Comparison of ENCODE assay signal across 1 cellular context in the genomic region with DNA sequence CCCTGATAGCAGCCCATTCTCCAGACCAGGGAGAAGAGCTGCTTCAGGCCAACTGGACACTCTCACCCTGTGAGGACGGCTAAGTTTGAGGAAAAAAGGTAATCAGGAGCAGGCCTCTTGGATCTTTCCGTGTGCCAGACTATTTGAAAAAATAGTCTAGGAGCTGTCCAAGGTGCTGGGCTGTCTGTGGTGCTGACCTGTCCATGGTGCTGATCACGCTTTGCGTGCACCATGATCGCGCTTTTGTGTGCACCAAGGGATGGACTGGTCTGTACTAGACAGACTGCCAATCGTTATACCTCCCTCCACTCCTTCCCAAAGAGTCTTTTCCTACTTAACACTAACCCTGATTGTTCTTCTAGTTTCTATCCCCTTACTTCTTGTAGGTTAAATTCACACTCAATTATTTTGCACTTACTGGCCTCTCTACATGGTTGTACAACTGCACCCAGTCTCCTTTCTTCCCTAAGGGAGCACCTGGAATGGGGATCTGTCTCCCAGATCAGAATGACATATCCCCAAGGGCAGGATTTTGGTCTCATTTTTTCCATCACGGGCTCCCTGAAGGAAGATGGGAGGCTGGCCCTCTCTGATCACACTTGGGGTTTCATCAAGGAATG.
TF ChIP-seq lines count a peak whose summit lies in the region.

No MANE protein-coding gene starts in this region.

TF ChIP-seq in HepG2, 621 proteins besides CTCF, POLR2A, EP300 and RAD21 (continued from another document and continues in another):
- TF ChIP-seq, protein P1, sequence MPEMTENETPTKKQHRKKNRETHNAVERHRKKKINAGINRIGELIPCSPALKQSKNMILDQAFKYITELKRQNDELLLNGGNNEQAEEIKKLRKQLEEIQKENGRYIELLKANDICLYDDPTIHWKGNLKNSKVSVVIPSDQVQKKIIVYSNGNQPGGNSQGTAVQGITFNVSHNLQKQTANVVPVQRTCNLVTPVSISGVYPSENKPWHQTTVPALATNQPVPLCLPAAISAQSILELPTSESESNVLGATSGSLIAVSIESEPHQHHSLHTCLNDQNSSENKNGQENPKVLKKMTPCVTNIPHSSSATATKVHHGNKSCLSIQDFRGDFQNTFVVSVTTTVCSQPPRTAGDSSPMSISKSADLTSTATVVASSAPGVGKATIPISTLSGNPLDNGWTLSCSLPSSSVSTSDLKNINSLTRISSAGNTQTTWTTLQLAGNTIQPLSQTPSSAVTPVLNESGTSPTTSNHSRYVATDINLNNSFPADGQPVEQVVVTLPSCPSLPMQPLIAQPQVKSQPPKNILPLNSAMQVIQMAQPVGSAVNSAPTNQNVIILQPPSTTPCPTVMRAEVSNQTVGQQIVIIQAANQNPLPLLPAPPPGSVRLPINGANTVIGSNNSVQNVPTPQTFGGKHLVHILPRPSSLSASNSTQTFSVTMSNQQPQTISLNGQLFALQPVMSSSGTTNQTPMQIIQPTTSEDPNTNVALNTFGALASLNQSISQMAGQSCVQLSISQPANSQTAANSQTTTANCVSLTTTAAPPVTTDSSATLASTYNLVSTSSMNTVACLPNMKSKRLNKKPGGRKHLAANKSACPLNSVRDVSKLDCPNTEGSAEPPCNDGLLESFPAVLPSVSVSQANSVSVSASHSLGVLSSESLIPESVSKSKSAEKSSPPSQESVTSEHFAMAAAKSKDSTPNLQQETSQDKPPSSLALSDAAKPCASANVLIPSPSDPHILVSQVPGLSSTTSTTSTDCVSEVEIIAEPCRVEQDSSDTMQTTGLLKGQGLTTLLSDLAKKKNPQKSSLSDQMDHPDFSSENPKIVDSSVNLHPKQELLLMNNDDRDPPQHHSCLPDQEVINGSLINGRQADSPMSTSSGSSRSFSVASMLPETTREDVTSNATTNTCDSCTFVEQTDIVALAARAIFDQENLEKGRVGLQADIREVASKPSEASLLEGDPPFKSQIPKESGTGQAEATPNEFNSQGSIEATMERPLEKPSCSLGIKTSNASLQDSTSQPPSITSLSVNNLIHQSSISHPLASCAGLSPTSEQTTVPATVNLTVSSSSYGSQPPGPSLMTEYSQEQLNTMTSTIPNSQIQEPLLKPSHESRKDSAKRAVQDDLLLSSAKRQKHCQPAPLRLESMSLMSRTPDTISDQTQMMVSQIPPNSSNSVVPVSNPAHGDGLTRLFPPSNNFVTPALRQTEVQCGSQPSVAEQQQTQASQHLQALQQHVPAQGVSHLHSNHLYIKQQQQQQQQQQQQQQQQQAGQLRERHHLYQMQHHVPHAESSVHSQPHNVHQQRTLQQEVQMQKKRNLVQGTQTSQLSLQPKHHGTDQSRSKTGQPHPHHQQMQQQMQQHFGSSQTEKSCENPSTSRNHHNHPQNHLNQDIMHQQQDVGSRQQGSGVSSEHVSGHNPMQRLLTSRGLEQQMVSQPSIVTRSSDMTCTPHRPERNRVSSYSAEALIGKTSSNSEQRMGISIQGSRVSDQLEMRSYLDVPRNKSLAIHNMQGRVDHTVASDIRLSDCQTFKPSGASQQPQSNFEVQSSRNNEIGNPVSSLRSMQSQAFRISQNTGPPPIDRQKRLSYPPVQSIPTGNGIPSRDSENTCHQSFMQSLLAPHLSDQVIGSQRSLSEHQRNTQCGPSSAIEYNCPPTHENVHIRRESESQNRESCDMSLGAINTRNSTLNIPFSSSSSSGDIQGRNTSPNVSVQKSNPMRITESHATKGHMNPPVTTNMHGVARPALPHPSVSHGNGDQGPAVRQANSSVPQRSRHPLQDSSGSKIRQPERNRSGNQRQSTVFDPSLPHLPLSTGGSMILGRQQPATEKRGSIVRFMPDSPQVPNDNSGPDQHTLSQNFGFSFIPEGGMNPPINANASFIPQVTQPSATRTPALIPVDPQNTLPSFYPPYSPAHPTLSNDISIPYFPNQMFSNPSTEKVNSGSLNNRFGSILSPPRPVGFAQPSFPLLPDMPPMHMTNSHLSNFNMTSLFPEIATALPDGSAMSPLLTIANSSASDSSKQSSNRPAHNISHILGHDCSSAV (CRISPR knock-in tag; IDR thresholded peaks at IDR 0.05; ENCODE audit: borderline replicate concordance), result peak; percentile 97
- peak; percentile 99 for TF ChIP-seq ZNF660 (CRISPR knock-in tag; IDR thresholded peaks at IDR 0.05; ENCODE audit: borderline replicate concordance, low read depth)
- TF ChIP-seq, protein P2, sequence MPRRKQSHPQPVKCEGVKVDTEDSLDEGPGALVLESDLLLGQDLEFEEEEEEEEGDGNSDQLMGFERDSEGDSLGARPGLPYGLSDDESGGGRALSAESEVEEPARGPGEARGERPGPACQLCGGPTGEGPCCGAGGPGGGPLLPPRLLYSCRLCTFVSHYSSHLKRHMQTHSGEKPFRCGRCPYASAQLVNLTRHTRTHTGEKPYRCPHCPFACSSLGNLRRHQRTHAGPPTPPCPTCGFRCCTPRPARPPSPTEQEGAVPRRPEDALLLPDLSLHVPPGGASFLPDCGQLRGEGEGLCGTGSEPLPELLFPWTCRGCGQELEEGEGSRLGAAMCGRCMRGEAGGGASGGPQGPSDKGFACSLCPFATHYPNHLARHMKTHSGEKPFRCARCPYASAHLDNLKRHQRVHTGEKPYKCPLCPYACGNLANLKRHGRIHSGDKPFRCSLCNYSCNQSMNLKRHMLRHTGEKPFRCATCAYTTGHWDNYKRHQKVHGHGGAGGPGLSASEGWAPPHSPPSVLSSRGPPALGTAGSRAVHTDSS (CRISPR knock-in tag; conservative IDR thresholded peaks at IDR 0.05), result no peak
- TF ChIP-seq ZNF788 (CRISPR knock-in tag; IDR thresholded peaks at IDR 0.05; ENCODE audit: borderline replicate concordance), result peak; percentile 98
- TF ChIP-seq ZNF451 (CRISPR knock-in tag; IDR thresholded peaks at IDR 0.05), result peak; percentile 100
- peak; percentile 100 for TF ChIP-seq ATAD3A (CRISPR knock-in tag; IDR thresholded peaks at IDR 0.05)
- peak; percentile 100 for TF ChIP-seq ZNF790 (CRISPR knock-in tag; IDR thresholded peaks at IDR 0.05; ENCODE audit: borderline replicate concordance)
- TF ChIP-seq, protein P3, sequence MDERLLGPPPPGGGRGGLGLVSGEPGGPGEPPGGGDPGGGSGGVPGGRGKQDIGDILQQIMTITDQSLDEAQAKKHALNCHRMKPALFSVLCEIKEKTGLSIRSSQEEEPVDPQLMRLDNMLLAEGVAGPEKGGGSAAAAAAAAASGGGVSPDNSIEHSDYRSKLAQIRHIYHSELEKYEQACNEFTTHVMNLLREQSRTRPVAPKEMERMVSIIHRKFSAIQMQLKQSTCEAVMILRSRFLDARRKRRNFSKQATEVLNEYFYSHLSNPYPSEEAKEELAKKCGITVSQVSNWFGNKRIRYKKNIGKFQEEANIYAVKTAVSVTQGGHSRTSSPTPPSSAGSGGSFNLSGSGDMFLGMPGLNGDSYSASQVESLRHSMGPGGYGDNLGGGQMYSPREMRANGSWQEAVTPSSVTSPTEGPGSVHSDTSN (CRISPR knock-in tag; IDR thresholded peaks at IDR 0.05), result peak; percentile 58
- TF ChIP-seq ZIK1 (CRISPR knock-in tag; IDR thresholded peaks at IDR 0.05; ENCODE audit: borderline replicate concordance, low read depth), result peak; percentile 100
- peak; percentile 98 for TF ChIP-seq RFXANK (CRISPR knock-in tag; IDR thresholded peaks at IDR 0.05)
- no peak for TF ChIP-seq PLRG1 (conservative IDR thresholded peaks at IDR 0.05)
- TF ChIP-seq PRMT3 (CRISPR knock-in tag; IDR thresholded peaks at IDR 0.05; ENCODE audit: borderline replicate concordance, low read depth), result peak; percentile 100
- TF ChIP-seq RCOR2 (CRISPR knock-in tag; IDR thresholded peaks at IDR 0.05), result peak; percentile 88
- TF ChIP-seq ERF (CRISPR knock-in tag; IDR thresholded peaks at IDR 0.05), result peak; percentile 100
- peak; percentile 100 for TF ChIP-seq BORCS8-MEF2B (CRISPR knock-in tag; IDR thresholded peaks at IDR 0.05)
- peak; percentile 99 for TF ChIP-seq ZNF205 (CRISPR knock-in tag; IDR thresholded peaks at IDR 0.05)
- TF ChIP-seq HOXA7 (CRISPR knock-in tag; IDR thresholded peaks at IDR 0.05), result peak; percentile 99
- TF ChIP-seq, protein P4, sequence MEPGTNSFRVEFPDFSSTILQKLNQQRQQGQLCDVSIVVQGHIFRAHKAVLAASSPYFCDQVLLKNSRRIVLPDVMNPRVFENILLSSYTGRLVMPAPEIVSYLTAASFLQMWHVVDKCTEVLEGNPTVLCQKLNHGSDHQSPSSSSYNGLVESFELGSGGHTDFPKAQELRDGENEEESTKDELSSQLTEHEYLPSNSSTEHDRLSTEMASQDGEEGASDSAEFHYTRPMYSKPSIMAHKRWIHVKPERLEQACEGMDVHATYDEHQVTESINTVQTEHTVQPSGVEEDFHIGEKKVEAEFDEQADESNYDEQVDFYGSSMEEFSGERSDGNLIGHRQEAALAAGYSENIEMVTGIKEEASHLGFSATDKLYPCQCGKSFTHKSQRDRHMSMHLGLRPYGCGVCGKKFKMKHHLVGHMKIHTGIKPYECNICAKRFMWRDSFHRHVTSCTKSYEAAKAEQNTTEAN (CRISPR knock-in tag; conservative IDR thresholded peaks at IDR 0.05), result peak; percentile 99
- TF ChIP-seq JUNB (CRISPR knock-in tag; IDR thresholded peaks at IDR 0.05; ENCODE audit: borderline replicate concordance), result peak; percentile 98
- TF ChIP-seq, protein P5, sequence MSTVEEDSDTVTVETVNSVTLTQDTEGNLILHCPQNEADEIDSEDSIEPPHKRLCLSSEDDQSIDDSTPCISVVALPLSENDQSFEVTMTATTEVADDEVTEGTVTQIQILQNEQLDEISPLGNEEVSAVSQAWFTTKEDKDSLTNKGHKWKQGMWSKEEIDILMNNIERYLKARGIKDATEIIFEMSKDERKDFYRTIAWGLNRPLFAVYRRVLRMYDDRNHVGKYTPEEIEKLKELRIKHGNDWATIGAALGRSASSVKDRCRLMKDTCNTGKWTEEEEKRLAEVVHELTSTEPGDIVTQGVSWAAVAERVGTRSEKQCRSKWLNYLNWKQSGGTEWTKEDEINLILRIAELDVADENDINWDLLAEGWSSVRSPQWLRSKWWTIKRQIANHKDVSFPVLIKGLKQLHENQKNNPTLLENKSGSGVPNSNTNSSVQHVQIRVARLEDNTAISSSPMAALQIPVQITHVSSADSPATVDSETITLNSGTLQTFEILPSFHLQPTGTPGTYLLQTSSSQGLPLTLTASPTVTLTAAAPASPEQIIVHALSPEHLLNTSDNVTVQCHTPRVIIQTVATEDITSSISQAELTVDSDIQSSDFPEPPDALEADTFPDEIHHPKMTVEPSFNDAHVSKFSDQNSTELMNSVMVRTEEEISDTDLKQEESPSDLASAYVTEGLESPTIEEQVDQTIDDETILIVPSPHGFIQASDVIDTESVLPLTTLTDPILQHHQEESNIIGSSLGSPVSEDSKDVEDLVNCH (CRISPR knock-in tag; IDR thresholded peaks at IDR 0.05), result peak; percentile 97
- TF ChIP-seq ZNF326 (CRISPR knock-in tag; IDR thresholded peaks at IDR 0.05; ENCODE audit: borderline replicate concordance), result peak; percentile 99
- TF ChIP-seq HOXA5 (CRISPR knock-in tag; IDR thresholded peaks at IDR 0.05), result peak; percentile 100
- TF ChIP-seq POLR2G (IDR thresholded peaks at IDR 0.05; ENCODE audit: low read depth, low read length), result no peak
- TF ChIP-seq ZNF232 (CRISPR knock-in tag; IDR thresholded peaks at IDR 0.05; ENCODE audit: borderline replicate concordance), result peak; percentile 100
- TF ChIP-seq, protein P6, sequence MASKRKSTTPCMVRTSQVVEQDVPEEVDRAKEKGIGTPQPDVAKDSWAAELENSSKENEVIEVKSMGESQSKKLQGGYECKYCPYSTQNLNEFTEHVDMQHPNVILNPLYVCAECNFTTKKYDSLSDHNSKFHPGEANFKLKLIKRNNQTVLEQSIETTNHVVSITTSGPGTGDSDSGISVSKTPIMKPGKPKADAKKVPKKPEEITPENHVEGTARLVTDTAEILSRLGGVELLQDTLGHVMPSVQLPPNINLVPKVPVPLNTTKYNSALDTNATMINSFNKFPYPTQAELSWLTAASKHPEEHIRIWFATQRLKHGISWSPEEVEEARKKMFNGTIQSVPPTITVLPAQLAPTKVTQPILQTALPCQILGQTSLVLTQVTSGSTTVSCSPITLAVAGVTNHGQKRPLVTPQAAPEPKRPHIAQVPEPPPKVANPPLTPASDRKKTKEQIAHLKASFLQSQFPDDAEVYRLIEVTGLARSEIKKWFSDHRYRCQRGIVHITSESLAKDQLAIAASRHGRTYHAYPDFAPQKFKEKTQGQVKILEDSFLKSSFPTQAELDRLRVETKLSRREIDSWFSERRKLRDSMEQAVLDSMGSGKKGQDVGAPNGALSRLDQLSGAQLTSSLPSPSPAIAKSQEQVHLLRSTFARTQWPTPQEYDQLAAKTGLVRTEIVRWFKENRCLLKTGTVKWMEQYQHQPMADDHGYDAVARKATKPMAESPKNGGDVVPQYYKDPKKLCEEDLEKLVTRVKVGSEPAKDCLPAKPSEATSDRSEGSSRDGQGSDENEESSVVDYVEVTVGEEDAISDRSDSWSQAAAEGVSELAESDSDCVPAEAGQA (IDR thresholded peaks at IDR 0.05; ENCODE audit: low read depth), result no peak
- TF ChIP-seq, protein P6 (CRISPR knock-in tag; IDR thresholded peaks at IDR 0.05; ENCODE audit: borderline replicate concordance), result peak; percentile 100
- TF ChIP-seq, protein P7, sequence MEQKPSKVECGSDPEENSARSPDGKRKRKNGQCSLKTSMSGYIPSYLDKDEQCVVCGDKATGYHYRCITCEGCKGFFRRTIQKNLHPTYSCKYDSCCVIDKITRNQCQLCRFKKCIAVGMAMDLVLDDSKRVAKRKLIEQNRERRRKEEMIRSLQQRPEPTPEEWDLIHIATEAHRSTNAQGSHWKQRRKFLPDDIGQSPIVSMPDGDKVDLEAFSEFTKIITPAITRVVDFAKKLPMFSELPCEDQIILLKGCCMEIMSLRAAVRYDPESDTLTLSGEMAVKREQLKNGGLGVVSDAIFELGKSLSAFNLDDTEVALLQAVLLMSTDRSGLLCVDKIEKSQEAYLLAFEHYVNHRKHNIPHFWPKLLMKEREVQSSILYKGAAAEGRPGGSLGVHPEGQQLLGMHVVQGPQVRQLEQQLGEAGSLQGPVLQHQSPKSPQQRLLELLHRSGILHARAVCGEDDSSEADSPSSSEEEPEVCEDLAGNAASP (CRISPR knock-in tag; IDR thresholded peaks at IDR 0.05; ENCODE audit: borderline replicate concordance), result peak; percentile 99
- no peak for TF ChIP-seq NFE2L2 (IDR thresholded peaks at IDR 0.05; ENCODE audit: low read length)
- peak; percentile 99 for TF ChIP-seq IRF2 (CRISPR knock-in tag; IDR thresholded peaks at IDR 0.05)
- peak; percentile 99 for TF ChIP-seq MZF1 (CRISPR knock-in tag; IDR thresholded peaks at IDR 0.05; ENCODE audit: borderline replicate concordance)
